In the genomic region with DNA sequence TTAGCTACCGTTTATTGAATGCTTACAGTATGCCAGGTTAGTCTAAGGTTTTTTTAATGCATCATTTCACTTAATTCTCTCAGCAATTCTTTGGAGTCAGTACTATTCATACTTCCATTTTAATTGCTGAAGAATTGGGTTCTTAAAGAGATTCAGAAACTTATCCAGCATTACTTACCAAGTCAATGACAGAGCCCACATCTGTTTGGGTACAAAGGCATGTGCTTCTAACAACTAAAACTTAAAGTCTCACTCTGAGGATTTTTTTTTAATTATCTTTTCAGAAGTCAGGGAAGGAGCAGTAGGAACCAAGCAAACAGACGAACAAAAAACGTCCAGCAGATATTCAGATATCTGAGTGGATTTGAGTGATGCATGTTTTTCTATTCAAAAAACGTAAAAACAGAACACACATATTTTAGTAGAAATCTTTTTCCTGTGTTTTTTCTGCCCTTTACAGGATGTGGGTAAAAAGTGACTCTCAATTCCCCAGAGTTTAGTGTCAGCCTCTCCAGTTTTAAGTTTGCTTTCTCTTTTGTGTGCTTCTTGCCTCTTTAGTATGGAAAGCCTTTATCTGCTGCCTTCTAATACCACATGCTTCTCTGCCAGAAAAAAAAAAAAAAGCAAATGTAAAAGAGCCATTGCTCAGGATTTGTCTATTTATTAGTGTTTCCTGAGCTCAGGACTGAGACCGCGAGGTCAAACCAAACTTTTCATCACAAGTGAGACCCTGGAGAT, we compare ENCODE assay signal across 8 cellular contexts.
DNase-seq lines count a peak whose midpoint lies in the region; ATAC-seq and TF ChIP-seq lines count a peak whose summit lies in the region.

No MANE protein-coding gene starts in this region.

- no peak for TF ChIP-seq CTCF in DND-41 (IDR thresholded peaks at IDR 0.05; ENCODE audit: borderline replicate concordance, extremely low read depth, low read length, poor library complexity, severe bottlenecking)
- no peak for TF ChIP-seq CTCF in colonic mucosa (IDR thresholded peaks at IDR 0.05)

- no peaks in the 10 kb centered on the region for H3K79me2 ChIP-seq in DND-41 (ENCODE audit: insufficient read depth, low read length)

- H3K9me3 ChIP-seq in DND-41 (ENCODE audit: insufficient read depth, low read length, severe bottlenecking) (no peaks in the 10 kb centered on the region), colonic mucosa (no peaks in the 10 kb centered on the region)

- H2AFZ ChIP-seq in DND-41 (ENCODE audit: low read depth, low read length): peak overlapping the region; percentile 74

- peak overlapping the region; percentile 65 for H3K4me2 ChIP-seq in DND-41 (ENCODE audit: insufficient read depth, low read length)

- ATAC-seq in DND-41 (ENCODE audit: insufficient read depth, low read depth) (peak; percentile 98), GM19463 (IDR thresholded peaks at IDR 0.05; ENCODE audit: unreplicated experiment) (peak; percentile 84), HG03439 (IDR thresholded peaks at IDR 0.05; ENCODE audit: unreplicated experiment) (peak; percentile 78), esophagus mucosa (no peak)

- intact Hi-C loops in colonic mucosa (cut with DNase I): no loop called here

- H4K20me1 ChIP-seq in DND-41 (ENCODE audit: insufficient read depth, low read length): no peaks in the 10 kb centered on the region

- H3K9ac ChIP-seq in DND-41 (ENCODE audit: low read depth, low read length): peak overlapping the region; percentile 58
- H3K9ac ChIP-seq in colonic mucosa (ENCODE audit: low read depth in 2 of 2, low read length in 2 of 2): no peak overlapping the region

- no peak for DNase-seq in DND-41
- peak; percentile 18 for DNase-seq in fibroblast of peridontal ligament (ENCODE audit: extremely low read depth)
- DNase-seq in colonic mucosa: no peak
- DNase-seq in cerebellar nuclear complex (lab: John Stamatoyannopoulos, UW): no peak
- DNase-seq in NCI-H1694 (lab: John Stamatoyannopoulos, UW): no peak

- H3K27me3 ChIP-seq in DND-41 (ENCODE audit: insufficient read depth, low read length, poor library complexity) (no peaks in the 10 kb centered on the region), colonic mucosa (no peaks in the 10 kb centered on the region)

- H3K4me1 ChIP-seq in DND-41 (ENCODE audit: insufficient read depth, low read length) (peaks cover 33% of the 10 kb centered on the region), colonic mucosa (no peaks in the 10 kb centered on the region)

- H3K27ac ChIP-seq in DND-41 (ENCODE audit: low read length): peak overlapping the region; percentile 96
- no peak overlapping the region for H3K27ac ChIP-seq in colonic mucosa

- H3K4me3 ChIP-seq in DND-41 (ENCODE audit: low read depth in 1 of 2, low read length in 2 of 2) (peak overlapping the region; percentile 5 to 40; a peak in 3 of 4 replicates), colonic mucosa (no peak overlapping the region)

- H3K36me3 ChIP-seq in DND-41 (ENCODE audit: insufficient read depth, low read length) (no peaks in the 10 kb centered on the region), colonic mucosa (no peaks in the 10 kb centered on the region)
